In genomic region chr4:27666943-27667342, GRCh38 we compare ENCODE assay signal across 15 cellular contexts.
DNase-seq lines count a peak whose midpoint lies in the region; ATAC-seq and TF ChIP-seq lines count a peak whose summit lies in the region.
"Had no signal": no experiment of that assay in that cellular context is flagged by ENCODE, and none has a peak within 500 bp of the region (broad histone marks: within the 10 kb centered on the region; RNA-seq: fewer than 3 reads in every experiment).

No MANE protein-coding gene starts in this region.

- H3K27me3 ChIP-seq in MM.1S (replicated peaks; ENCODE audit: insufficient read depth, low read length) = no peaks in the 10 kb centered on the region
- H3K27me3 ChIP-seq in right cardiac atrium (ENCODE audit: control insufficient read depth, insufficient read depth) = no peaks in the 10 kb centered on the region
- no peaks in the 10 kb centered on the region for H3K27me3 ChIP-seq in CD8-positive, alpha-beta T cell (ENCODE audit: insufficient read depth, low read length)
- H3K27me3 ChIP-seq: neutrophil had no signal

- no peak overlapping the region for H3K27ac ChIP-seq in MM.1S (ENCODE audit: low read length)
- H3K27ac ChIP-seq in VCaP = no peak overlapping the region
- no peak overlapping the region for H3K27ac ChIP-seq in right cardiac atrium (ENCODE audit: low read length)
- H3K27ac ChIP-seq in CD8-positive, alpha-beta T cell (ENCODE audit: low read depth, low read length) = no peak overlapping the region
- H3K27ac ChIP-seq: neutrophil, thoracic aorta had no signal

- H3K4me3 ChIP-seq in MM.1S (ENCODE audit: low read length) = no peak overlapping the region
- H3K4me3 ChIP-seq in right cardiac atrium (ENCODE audit: low read length) = no peak overlapping the region
- H3K4me3 ChIP-seq in CD8-positive, alpha-beta T cell (ENCODE audit: low read depth, low read length) = no peak overlapping the region
- H3K4me3 ChIP-seq: thoracic aorta had no signal

- no peaks in the 10 kb centered on the region for H3K4me1 Mint-ChIP-seq in CD8-positive, alpha-beta T cell (ENCODE audit: low read depth)
- H3K4me1 Mint-ChIP-seq: activated naive CD8-positive, alpha-beta T cell treated with anti-CD3 and anti-CD28 coated beads, Interleukin-2, amount 50 U/mL, for 24 hours had no signal

- no peaks in the 10 kb centered on the region for H3K9me3 ChIP-seq in MM.1S (replicated peaks; ENCODE audit: insufficient read depth, low read length)
- no peaks in the 10 kb centered on the region for H3K9me3 ChIP-seq in right cardiac atrium (ENCODE audit: control insufficient read depth, low read length)
- no peaks in the 10 kb centered on the region for H3K9me3 ChIP-seq in CD8-positive, alpha-beta T cell (ENCODE audit: low read length)
- H3K9me3 ChIP-seq: neutrophil, thoracic aorta had no signal

- TF ChIP-seq CTCF in MM.1S (IDR thresholded peaks at IDR 0.05; ENCODE audit: low read length) (peak; percentile 9; the same call in 1 of the 2 replicates), VCaP (conservative IDR thresholded peaks at IDR 0.05) (peak; percentile 56)
- TF ChIP-seq CTCF in CD8-positive, alpha-beta T cell (IDR thresholded peaks at IDR 0.05) = no peak

- no peak overlapping the region for H3K27ac Mint-ChIP-seq in CD8-positive, alpha-beta T cell
- H3K27ac Mint-ChIP-seq: activated CD8-positive, alpha-beta T cell treated with anti-CD3 and anti-CD28 coated beads for 36 hours; activated naive CD8-positive, alpha-beta T cell treated with anti-CD3 and anti-CD28 coated beads, Interleukin-2, amount 50 U/mL, for 24 hours had no signal

- no peaks in the 10 kb centered on the region for H4K20me1 ChIP-seq in MM.1S (ENCODE audit: insufficient read depth, low read length)

- intact Hi-C loops in right cardiac atrium (cut with DNase I) = no loop called here
- intact Hi-C loops in CD8-positive, alpha-beta T cell (cut with DNase I, micrococcal nuclease) = no loop called here

- no peak overlapping the region for H2AFZ ChIP-seq in MM.1S (ENCODE audit: low read length)

- CTCF ChIA-PET in CD8-positive, alpha-beta T cell (lab: Charles Lee) = no interaction called here

- H3K36me3 ChIP-seq in MM.1S (replicated peaks; ENCODE audit: insufficient read depth, low read length) = no peaks in the 10 kb centered on the region
- no peaks in the 10 kb centered on the region for H3K36me3 ChIP-seq in CD8-positive, alpha-beta T cell (ENCODE audit: insufficient read depth, low read length)
- H3K36me3 ChIP-seq: neutrophil, thoracic aorta had no signal

- H3K9me3 Mint-ChIP-seq in CD8-positive, alpha-beta T cell = peaks cover 6% of the 10 kb centered on the region
- H3K9me3 Mint-ChIP-seq: activated naive CD8-positive, alpha-beta T cell treated with anti-CD3 and anti-CD28 coated beads, Interleukin-2, amount 50 U/mL, for 24 hours had no signal

- no peak overlapping the region for H3K9ac ChIP-seq in MM.1S (ENCODE audit: low read length)

- no peak overlapping the region for H3K4me2 ChIP-seq in MM.1S (ENCODE audit: low read depth, low read length)

- no peak overlapping the region for H3K4me3 Mint-ChIP-seq in CD8-positive, alpha-beta T cell
- H3K4me3 Mint-ChIP-seq: activated CD8-positive, alpha-beta T cell treated with anti-CD3 and anti-CD28 coated beads for 36 hours; activated naive CD8-positive, alpha-beta T cell treated with anti-CD3 and anti-CD28 coated beads, Interleukin-2, amount 50 U/mL, for 24 hours had no signal

- POLR2A ChIA-PET in CD8-positive, alpha-beta T cell (lab: Charles Lee) = no interaction called here

- DNase-seq in ELR (ENCODE audit: low read depth) = peak; percentile 40
- no peak for DNase-seq in MM.1S
- DNase-seq in medulla oblongata (ENCODE audit: extremely low spot score) = peak; percentile 21
- DNase-seq in right cardiac atrium = no peak
- no peak for DNase-seq in CD8-positive, alpha-beta T cell
- DNase-seq: activated CD8-positive, alpha-beta T cell treated with anti-CD3 and anti-CD28 coated beads for 36 hours; activated naive CD8-positive, alpha-beta T cell treated with anti-CD3 and anti-CD28 coated beads, Interleukin-2, amount 50 U/mL, for 24 hours; DMS153; SIG-M5; stimulated activated CD4-positive, alpha-beta T cell treated with anti-CD3 and anti-CD28 coated beads, Interleukin-4, amount 100 ng/mL, for 24 hours had no signal

- no peaks in the 10 kb centered on the region for H3K9me2 ChIP-seq in MM.1S (replicated peaks; ENCODE audit: insufficient read depth, low read length)

- H3K79me2 ChIP-seq in MM.1S (ENCODE audit: low read length) = no peaks in the 10 kb centered on the region

- ATAC-seq in HG03460 (IDR thresholded peaks at IDR 0.05; ENCODE audit: unreplicated experiment) (no peak), right cardiac atrium (no peak), GM19397 (IDR thresholded peaks at IDR 0.05; ENCODE audit: unreplicated experiment) (no peak)
- no peak for ATAC-seq in CD8-positive, alpha-beta T cell
- ATAC-seq: activated CD8-positive, alpha-beta T cell treated with anti-CD3 and anti-CD28 coated beads for 36 hours; activated naive CD8-positive, alpha-beta T cell treated with anti-CD3 and anti-CD28 coated beads, Interleukin-2, amount 50 U/mL, for 24 hours had no signal

- no peaks in the 10 kb centered on the region for H3F3A ChIP-seq in MM.1S (ENCODE audit: insufficient read depth, low read length)

- no peaks in the 10 kb centered on the region for H3K27me3 Mint-ChIP-seq in CD8-positive, alpha-beta T cell (ENCODE audit: low read depth)
- H3K27me3 Mint-ChIP-seq: activated CD8-positive, alpha-beta T cell treated with anti-CD3 and anti-CD28 coated beads for 36 hours; activated naive CD8-positive, alpha-beta T cell treated with anti-CD3 and anti-CD28 coated beads, Interleukin-2, amount 50 U/mL, for 24 hours had no signal

- no peaks in the 10 kb centered on the region for H3K4me1 ChIP-seq in MM.1S (ENCODE audit: low read length)
- H3K4me1 ChIP-seq in right cardiac atrium (ENCODE audit: control insufficient read depth, insufficient read depth, low read length) = no peaks in the 10 kb centered on the region
- H3K4me1 ChIP-seq in CD8-positive, alpha-beta T cell (ENCODE audit: insufficient read depth, low read length) = no peaks in the 10 kb centered on the region

- 18% methylated on average over 3 of the region's 3 CpGs for WGBS in right cardiac atrium

- no peaks in the 10 kb centered on the region for H3K36me3 Mint-ChIP-seq in CD8-positive, alpha-beta T cell

Comparison
In these comparisons a context has a peak if more than half of its experiments do, and no peak if none do; other contexts are left out.
1. DNase-seq: peak in ELR (single experiment) and medulla oblongata (single experiment); none in MM.1S (single experiment), right cardiac atrium (0 of 3) and CD8-positive, alpha-beta T cell (0 of 7).